ENCODE assay signal across 1 cellular context in the genomic region with DNA sequence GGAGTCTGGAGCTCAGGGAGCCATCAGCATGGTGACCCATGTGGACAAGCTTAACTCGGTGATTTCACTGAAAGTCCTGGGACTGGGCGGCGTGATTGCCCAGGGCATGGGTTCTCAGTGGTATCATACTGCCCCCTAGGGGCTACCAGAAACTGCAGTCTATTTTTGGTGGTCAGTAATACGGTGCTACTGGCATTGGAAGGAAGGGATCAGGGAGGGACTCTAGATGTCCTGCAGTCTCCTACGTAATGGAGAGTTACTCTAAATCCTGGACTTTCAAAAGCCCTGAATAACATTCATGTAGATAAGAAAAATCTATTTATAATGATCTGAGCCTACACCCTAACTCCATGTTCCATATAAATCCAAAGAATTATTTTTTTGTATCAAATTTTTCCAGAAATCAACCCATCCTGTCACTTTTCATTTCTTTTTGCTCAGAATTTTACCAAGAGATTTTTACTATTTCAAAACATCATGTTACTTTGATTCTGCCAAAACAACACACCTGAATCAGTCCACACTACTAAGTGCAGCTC.
A peak's percentile ranks its signal among the peaks of the same experiment; 100 is the strongest.
TF ChIP-seq lines count a peak whose summit lies in the region.

No MANE protein-coding gene starts in this region.

TF ChIP-seq in SK-N-SH, 30 proteins besides CTCF, POLR2A, EP300 and RAD21 (continued from another document):
- TF ChIP-seq, protein P1, sequence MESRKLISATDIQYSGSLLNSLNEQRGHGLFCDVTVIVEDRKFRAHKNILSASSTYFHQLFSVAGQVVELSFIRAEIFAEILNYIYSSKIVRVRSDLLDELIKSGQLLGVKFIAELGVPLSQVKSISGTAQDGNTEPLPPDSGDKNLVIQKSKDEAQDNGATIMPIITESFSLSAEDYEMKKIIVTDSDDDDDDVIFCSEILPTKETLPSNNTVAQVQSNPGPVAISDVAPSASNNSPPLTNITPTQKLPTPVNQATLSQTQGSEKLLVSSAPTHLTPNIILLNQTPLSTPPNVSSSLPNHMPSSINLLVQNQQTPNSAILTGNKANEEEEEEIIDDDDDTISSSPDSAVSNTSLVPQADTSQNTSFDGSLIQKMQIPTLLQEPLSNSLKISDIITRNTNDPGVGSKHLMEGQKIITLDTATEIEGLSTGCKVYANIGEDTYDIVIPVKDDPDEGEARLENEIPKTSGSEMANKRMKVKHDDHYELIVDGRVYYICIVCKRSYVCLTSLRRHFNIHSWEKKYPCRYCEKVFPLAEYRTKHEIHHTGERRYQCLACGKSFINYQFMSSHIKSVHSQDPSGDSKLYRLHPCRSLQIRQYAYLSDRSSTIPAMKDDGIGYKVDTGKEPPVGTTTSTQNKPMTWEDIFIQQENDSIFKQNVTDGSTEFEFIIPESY (IDR thresholded peaks at IDR 0.05; ENCODE audit: borderline replicate concordance, low read depth) = no peak
- TF ChIP-seq, protein P2, sequence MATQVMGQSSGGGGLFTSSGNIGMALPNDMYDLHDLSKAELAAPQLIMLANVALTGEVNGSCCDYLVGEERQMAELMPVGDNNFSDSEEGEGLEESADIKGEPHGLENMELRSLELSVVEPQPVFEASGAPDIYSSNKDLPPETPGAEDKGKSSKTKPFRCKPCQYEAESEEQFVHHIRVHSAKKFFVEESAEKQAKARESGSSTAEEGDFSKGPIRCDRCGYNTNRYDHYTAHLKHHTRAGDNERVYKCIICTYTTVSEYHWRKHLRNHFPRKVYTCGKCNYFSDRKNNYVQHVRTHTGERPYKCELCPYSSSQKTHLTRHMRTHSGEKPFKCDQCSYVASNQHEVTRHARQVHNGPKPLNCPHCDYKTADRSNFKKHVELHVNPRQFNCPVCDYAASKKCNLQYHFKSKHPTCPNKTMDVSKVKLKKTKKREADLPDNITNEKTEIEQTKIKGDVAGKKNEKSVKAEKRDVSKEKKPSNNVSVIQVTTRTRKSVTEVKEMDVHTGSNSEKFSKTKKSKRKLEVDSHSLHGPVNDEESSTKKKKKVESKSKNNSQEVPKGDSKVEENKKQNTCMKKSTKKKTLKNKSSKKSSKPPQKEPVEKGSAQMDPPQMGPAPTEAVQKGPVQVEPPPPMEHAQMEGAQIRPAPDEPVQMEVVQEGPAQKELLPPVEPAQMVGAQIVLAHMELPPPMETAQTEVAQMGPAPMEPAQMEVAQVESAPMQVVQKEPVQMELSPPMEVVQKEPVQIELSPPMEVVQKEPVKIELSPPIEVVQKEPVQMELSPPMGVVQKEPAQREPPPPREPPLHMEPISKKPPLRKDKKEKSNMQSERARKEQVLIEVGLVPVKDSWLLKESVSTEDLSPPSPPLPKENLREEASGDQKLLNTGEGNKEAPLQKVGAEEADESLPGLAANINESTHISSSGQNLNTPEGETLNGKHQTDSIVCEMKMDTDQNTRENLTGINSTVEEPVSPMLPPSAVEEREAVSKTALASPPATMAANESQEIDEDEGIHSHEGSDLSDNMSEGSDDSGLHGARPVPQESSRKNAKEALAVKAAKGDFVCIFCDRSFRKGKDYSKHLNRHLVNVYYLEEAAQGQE (IDR thresholded peaks at IDR 0.05; ENCODE audit: low read depth, low read length) = no peak
- TF ChIP-seq, protein P3, sequence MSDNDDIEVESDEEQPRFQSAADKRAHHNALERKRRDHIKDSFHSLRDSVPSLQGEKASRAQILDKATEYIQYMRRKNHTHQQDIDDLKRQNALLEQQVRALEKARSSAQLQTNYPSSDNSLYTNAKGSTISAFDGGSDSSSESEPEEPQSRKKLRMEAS (IDR thresholded peaks at IDR 0.05; ENCODE audit: low read depth) = no peak
- no peak for TF ChIP-seq GATA2 (CRISPR knock-in tag; IDR thresholded peaks at IDR 0.05)
- TF ChIP-seq RCOR1 (IDR thresholded peaks at IDR 0.05; ENCODE audit: low read length) = no peak
- peak; percentile 64 for TF ChIP-seq SMC3 (IDR thresholded peaks at IDR 0.05; ENCODE audit: low read depth, low read length)
- no peak for TF ChIP-seq POLR2AphosphoS5 (IDR thresholded peaks at IDR 0.05; ENCODE audit: low read depth, low read length)
